ENCODE assay signal across 12 cellular contexts in genomic region chr7:43766564-43766963, GRCh38.
"Had no signal": no experiment of that assay in that cellular context is flagged by ENCODE, and none has a peak within 500 bp of the region (broad histone marks: within the 10 kb centered on the region; RNA-seq: fewer than 3 reads in every experiment).

No MANE protein-coding gene starts in this region.

- H3K4me3 ChIP-seq: heart right ventricle, left ventricle myocardium inferior, thoracic aorta had no signal

- H3K36me3 ChIP-seq: thoracic aorta had no signal

- H3K27ac ChIP-seq: heart right ventricle, left ventricle myocardium inferior, thoracic aorta had no signal

- H3K9me3 ChIP-seq: heart right ventricle, left ventricle myocardium inferior, thoracic aorta had no signal

- H3K27me3 ChIP-seq: heart right ventricle had no signal

- ATAC-seq: heart right ventricle had no signal

- DNase-seq: activated CD4-positive, alpha-beta T cell treated with anti-CD3 and anti-CD28 coated beads for 1 hour; activated CD4-positive, alpha-beta T cell treated with anti-CD3 and anti-CD28 coated beads, Interleukin-2, amount 50 U/mL, for 48 hours; activated naive CD4-positive, alpha-beta T cell; aorta; heart right ventricle; kidney; left ventricle myocardium inferior; stimulated activated CD4-positive, alpha-beta T cell treated with anti-CD3 and anti-CD28 coated beads, Interleukin-2, amount 100 ng/mL, for 48 hours had no signal

- FAIRE-seq: bronchial epithelial cell, colon, kidney, urothelium cell line had no signal
